ENCODE assay signal across 11 cellular contexts in the genomic region with DNA sequence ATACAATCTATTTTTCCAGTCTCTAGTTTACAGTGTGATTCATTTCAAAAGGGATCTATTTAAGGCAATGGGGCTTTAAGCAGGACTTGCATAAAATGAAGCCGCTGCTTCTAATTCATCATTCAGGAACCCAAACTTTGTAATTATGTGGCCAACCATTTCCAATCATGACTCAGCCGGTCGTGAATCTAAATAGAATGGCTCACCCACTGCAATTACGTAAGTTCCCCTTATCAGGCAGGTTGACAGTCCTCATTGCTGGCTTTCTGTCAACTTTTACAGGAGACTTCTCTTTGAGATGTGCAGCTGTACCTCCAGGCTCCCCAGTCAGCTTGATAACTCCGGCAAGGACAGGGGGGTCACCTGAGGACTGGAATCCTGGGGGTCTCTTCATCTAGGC.
DNase-seq lines count a peak whose midpoint lies in the region; ATAC-seq and TF ChIP-seq lines count a peak whose summit lies in the region.
"Had no signal": no experiment of that assay in that cellular context is flagged by ENCODE, and none has a peak within 500 bp of the region (broad histone marks: within the 10 kb centered on the region; RNA-seq: fewer than 3 reads in every experiment).

No MANE protein-coding gene starts in this region.

- TF ChIP-seq CTCF in left lung (IDR thresholded peaks at IDR 0.05) (no peak), progenitor cell of endocrine pancreas (IDR thresholded peaks at IDR 0.05; ENCODE audit: unreplicated experiment) (no peak)

- intact Hi-C loops in left lung (cut with DNase I), result no loop called here

- H3K27me3 ChIP-seq in left lung, result no peaks in the 10 kb centered on the region
- H3K27me3 ChIP-seq: tibial nerve had no signal

- no peak overlapping the region for H3K27ac Mint-ChIP-seq in activated T-helper 17 cell treated with anti-CD3 and anti-CD28 coated beads, Interleukin-2, amount 50 U/mL, for 72 hours
- no peak overlapping the region for H3K27ac Mint-ChIP-seq in progenitor cell of endocrine pancreas
- H3K27ac Mint-ChIP-seq: activated B cell treated with CpG ODN at 0.5 μM for 24 hours; dendritic cell treated with granulocyte-macrophage colony-stimulating factor and Interleukin-4, amounts not matched to agents 40 ng/mL and 50 ng/mL, for 4 days had no signal

- H3K4me3 Mint-ChIP-seq in activated T-helper 17 cell treated with anti-CD3 and anti-CD28 coated beads, Interleukin-2, amount 50 U/mL, for 72 hours, result no peak overlapping the region
- H3K4me3 Mint-ChIP-seq in progenitor cell of endocrine pancreas (ENCODE audit: low read depth), result no peak overlapping the region
- H3K4me3 Mint-ChIP-seq: activated B cell treated with CpG ODN at 0.5 μM for 24 hours; dendritic cell treated with granulocyte-macrophage colony-stimulating factor and Interleukin-4, amounts not matched to agents 40 ng/mL and 50 ng/mL, for 4 days had no signal

- peaks cover 12% of the 10 kb centered on the region for H3K9me3 Mint-ChIP-seq in activated T-helper 17 cell treated with anti-CD3 and anti-CD28 coated beads, Interleukin-2, amount 50 U/mL, for 72 hours
- H3K9me3 Mint-ChIP-seq in progenitor cell of endocrine pancreas (ENCODE audit: low read depth), result no peaks in the 10 kb centered on the region
- H3K9me3 Mint-ChIP-seq: activated B cell treated with CpG ODN at 0.5 μM for 24 hours; dendritic cell treated with granulocyte-macrophage colony-stimulating factor and Interleukin-4, amounts not matched to agents 40 ng/mL and 50 ng/mL, for 4 days had no signal

- no peak overlapping the region for H3K27ac ChIP-seq in left lung
- H3K27ac ChIP-seq: tibial nerve had no signal

- no peaks in the 10 kb centered on the region for H3K36me3 Mint-ChIP-seq in activated T-helper 17 cell treated with anti-CD3 and anti-CD28 coated beads, Interleukin-2, amount 50 U/mL, for 72 hours (ENCODE audit: low read depth)
- H3K36me3 Mint-ChIP-seq in progenitor cell of endocrine pancreas (ENCODE audit: insufficient read depth), result no peaks in the 10 kb centered on the region

- no peaks in the 10 kb centered on the region for H3K36me3 ChIP-seq in left lung
- H3K36me3 ChIP-seq: tibial nerve had no signal

- H3K4me1 ChIP-seq in left lung, result peaks cover 0 to 7% of the 10 kb centered on the region in 2 donors
- H3K4me1 ChIP-seq: tibial nerve had no signal

- no peaks in the 10 kb centered on the region for H3K9me3 ChIP-seq in left lung
- H3K9me3 ChIP-seq: tibial nerve had no signal

- peak; percentile 2 for DNase-seq in COR-L47 (lab: John Stamatoyannopoulos, UW)
- DNase-seq in Kasumi-1 (lab: John Stamatoyannopoulos, UW), result peak; percentile 85 to 91
- no peak for DNase-seq in left lung
- no peak for DNase-seq in NCI-H82 treated with DMSO at 0.1 percent for 48 hours (lab: John Stamatoyannopoulos, UW; ENCODE audit: unreplicated experiment)
- no peak for DNase-seq in NCI-H2171 treated with DMSO at 0.1 percent for 48 hours (lab: John Stamatoyannopoulos, UW)
- no peak for DNase-seq in progenitor cell of endocrine pancreas (ENCODE audit: low spot score, unreplicated experiment)
- DNase-seq: activated B cell treated with CpG ODN at 0.5 μM for 24 hours had no signal

- peaks cover 19% of the 10 kb centered on the region for H3K27me3 Mint-ChIP-seq in activated T-helper 17 cell treated with anti-CD3 and anti-CD28 coated beads, Interleukin-2, amount 50 U/mL, for 72 hours
- H3K27me3 Mint-ChIP-seq in progenitor cell of endocrine pancreas, result peaks cover 10% of the 10 kb centered on the region

- no peak overlapping the region for H3K4me3 ChIP-seq in left lung
- H3K4me3 ChIP-seq: tibial nerve had no signal

- H3K4me1 Mint-ChIP-seq in activated T-helper 17 cell treated with anti-CD3 and anti-CD28 coated beads, Interleukin-2, amount 50 U/mL, for 72 hours, result no peaks in the 10 kb centered on the region
- no peaks in the 10 kb centered on the region for H3K4me1 Mint-ChIP-seq in progenitor cell of endocrine pancreas (ENCODE audit: low read depth)
- H3K4me1 Mint-ChIP-seq: activated B cell treated with CpG ODN at 0.5 μM for 24 hours had no signal

- peak; percentile 59 for ATAC-seq in activated T-helper 17 cell treated with anti-CD3 and anti-CD28 coated beads, Interleukin-2, amount 50 U/mL, for 72 hours (replicated peaks)
- ATAC-seq in left lung (peak; percentile 61), GM19023 (IDR thresholded peaks at IDR 0.05; ENCODE audit: unreplicated experiment) (no peak)

Comparison
In these comparisons a context has a peak if more than half of its experiments do, and no peak if none do; other contexts are left out.
1. DNase-seq: peak in COR-L47 (single experiment) and Kasumi-1 (2 of 2); none in left lung (0 of 2), NCI-H82 treated with DMSO at 0.1 percent for 48 hours (single experiment), NCI-H2171 treated with DMSO at 0.1 percent for 48 hours (single experiment) and progenitor cell of endocrine pancreas (single experiment).